ENCODE assay signal across 10 cellular contexts in genomic region chr16:87602005-87602790, GRCh38. TPM values are rescaled to one million over a fixed set of nuclear protein-coding genes. Genes with fewer than 3 reads are reported as not detected.
DNase-seq lines count a peak whose midpoint lies in the region; ATAC-seq and TF ChIP-seq lines count a peak whose summit lies in the region.
"Had no signal": no experiment of that assay in that cellular context is flagged by ENCODE, and none has a peak within 500 bp of the region (broad histone marks: within the 10 kb centered on the region; RNA-seq: fewer than 3 reads in every experiment).

Gene JPH3 (plus strand): TSS chr16:87602508. CDS start chr16:87603147, 639 bp downstream.

- in situ Hi-C loops in IMR-90 (cut with MboI; ENCODE audit: low sequenced_read_pairs): no loop called here

- no peak within 1 kb of the TSS for H3K27ac Mint-ChIP-seq in chondrocyte (ENCODE audit: unreplicated experiment)

- dilution Hi-C loops in IMR-90 (cut with HindIII; ENCODE audit: low sequenced_read_pairs, unreplicated experiment): no loop called here

- H4K20me1 ChIP-seq in IMR-90 (ENCODE audit: insufficient read depth, low read length): no peaks in the 10 kb centered on the region; the same call in 1 of the 2 replicates

- intact Hi-C loops in IMR-90 (cut with micrococcal nuclease) (no loop called here), tibial artery (cut with DNase I; ENCODE audit: low total_unique reads) (no loop called here)

- peaks cover 17% of the 10 kb centered on the region for H3K4me1 Mint-ChIP-seq in chondrocyte (ENCODE audit: low read depth)

- no peak within 1 kb of the TSS for H4K91ac ChIP-seq in IMR-90 (ENCODE audit: insufficient read depth, low read depth, low read length)
- no peak within 1 kb of the TSS for H4K91ac ChIP-seq in neuronal stem cell (ENCODE audit: low read depth, low read length, poor library complexity)

- H3K36me3 Mint-ChIP-seq in chondrocyte (ENCODE audit: low read depth): peaks cover 1% of the 10 kb centered on the region

- no peaks in the 10 kb centered on the region for H3K9me1 ChIP-seq in IMR-90 (ENCODE audit: insufficient read depth, low read length)

- ATAC-seq in IMR-90 (ENCODE audit: low read depth): no peak
- no peak for ATAC-seq in GM18870 (IDR thresholded peaks at IDR 0.05; ENCODE audit: unreplicated experiment)
- no peak for ATAC-seq in HG02763 (IDR thresholded peaks at IDR 0.05; ENCODE audit: unreplicated experiment)

- H3K4me3 ChIP-seq in IMR-90 (ENCODE audit: insufficient read depth, low read depth, low read length) (no peak within 1 kb of the TSS), neuronal stem cell (ENCODE audit: low read length in 2 of 2) (peak within 1 kb of the TSS; percentile 56 to 93), tibial artery (peak within 1 kb of the TSS in 1 of 2 donors; percentile 29)

- no peak within 1 kb of the TSS for H3K9ac ChIP-seq in IMR-90 (ENCODE audit: low read depth, low read length)
- H3K9ac ChIP-seq in neuronal stem cell (ENCODE audit: low read depth, low read length, poor library complexity): peak within 1 kb of the TSS; percentile 99

- H2BK5ac ChIP-seq in IMR-90 (ENCODE audit: low read depth, low read length, poor library complexity, severe bottlenecking) (no peak within 1 kb of the TSS), neuronal stem cell (ENCODE audit: low read length) (no peak within 1 kb of the TSS)

- H3K36me3 ChIP-seq in IMR-90 (ENCODE audit: control insufficient read depth, insufficient read depth, low read length) (no peaks in the 10 kb centered on the region), neuronal stem cell (replicated peaks in 1 of 2; ENCODE audit: control insufficient read depth in 2 of 2, insufficient read depth in 2 of 2, low read length in 2 of 2) (no peaks in the 10 kb centered on the region), tibial artery (no peaks in the 10 kb centered on the region)

- H2BK15ac ChIP-seq in IMR-90 (ENCODE audit: low read depth, low read length) (no peak within 1 kb of the TSS), neuronal stem cell (ENCODE audit: low read length) (peak within 1 kb of the TSS; percentile 21)

- DNase-seq in NCI-H1694 treated with DMSO at 0.1 percent for 48 hours (lab: John Stamatoyannopoulos, UW) (peak; percentile 11), NCI-H1694 (lab: John Stamatoyannopoulos, UW) (no peak), IMR-90 (no peak), chondrocyte (ENCODE audit: low spot score) (no peak), neuronal stem cell (ENCODE audit: low spot score) (peak; percentile 54), tibial artery (no peak)
- DNase-seq: effector CD8-positive, alpha-beta T cell; NCI-H510A had no signal

- no peak within 1 kb of the TSS for H3K18ac ChIP-seq in IMR-90 (ENCODE audit: low read depth, low read length)
- peak within 1 kb of the TSS; percentile 96 for H3K18ac ChIP-seq in neuronal stem cell (ENCODE audit: low read length)

- no peaks in the 10 kb centered on the region for H3K79me1 ChIP-seq in IMR-90 (ENCODE audit: low read depth in 1 of 2, low read length in 2 of 2)
- peaks cover 7% of the 10 kb centered on the region for H3K79me1 ChIP-seq in neuronal stem cell (ENCODE audit: low read depth, low read length)

- peak within 1 kb of the TSS; percentile 63 for H2BK12ac ChIP-seq in neuronal stem cell (ENCODE audit: low read length)

- H3K4me2 ChIP-seq in IMR-90 (ENCODE audit: low read depth, low read length) (peak within 1 kb of the TSS; percentile 52; the same call in 1 of the 2 replicates), neuronal stem cell (ENCODE audit: insufficient read depth, low read length, poor library complexity, severe bottlenecking) (peak within 1 kb of the TSS; percentile 98)

- WGBS in IMR-90 (ENCODE audit: extremely low coverage in 2 of 2, insufficient read length in 1 of 2), 2 experiments: 0% methylated on average over 7 of the region's 124 CpGs; no CpG with 5 or more reads in 1 of the 2 experiments
- WGBS in neuronal stem cell (ENCODE audit: extremely low coverage in 2 of 2, insufficient read length in 2 of 2, insufficient replicate concordance in 1 of 2), 2 donors: no CpG with 5 or more reads among the region's 124 CpGs

- H2AFZ ChIP-seq in IMR-90 (replicated peaks; ENCODE audit: low read length, poor library complexity) (peak within 1 kb of the TSS; percentile 49), neuronal stem cell (ENCODE audit: low read length) (peak within 1 kb of the TSS; percentile 93)

- BruUV-seq in IMR-90 (replicated peaks; lab: Mats Ljungman, UMichigan): no TSS peak

- peaks cover 79% of the 10 kb centered on the region for H3K27me3 ChIP-seq in IMR-90 (ENCODE audit: control insufficient read depth, insufficient read depth, low read length)
- H3K27me3 ChIP-seq in neuronal stem cell (ENCODE audit: control insufficient read depth in 3 of 3, insufficient read depth in 3 of 3, low read depth in 1 of 3, low read length in 3 of 3): peaks cover 0 to 79% (median 25%) of the 10 kb centered on the region in 3 experiments
- peaks cover 2 to 86% of the 10 kb centered on the region in 2 donors for H3K27me3 ChIP-seq in tibial artery

- no peak within 1 kb of the TSS for H2BK20ac ChIP-seq in IMR-90 (ENCODE audit: low read depth, low read length)

- no peak within 1 kb of the TSS for H4K8ac ChIP-seq in IMR-90 (ENCODE audit: low read depth in 2 of 2, low read length in 2 of 2)
- H4K8ac ChIP-seq in neuronal stem cell (ENCODE audit: low read depth, low read length): no peak within 1 kb of the TSS

- no peaks in the 10 kb centered on the region for H3K4me1 ChIP-seq in IMR-90 (ENCODE audit: control insufficient read depth, insufficient read depth, low read length)
- peaks cover 5 to 16% of the 10 kb centered on the region in 2 donors for H3K4me1 ChIP-seq in neuronal stem cell (ENCODE audit: control insufficient read depth in 2 of 2, insufficient read depth in 1 of 2, low read depth in 1 of 2, low read length in 2 of 2)
- H3K4me1 ChIP-seq in tibial artery: peaks cover 0 to 19% (median 12%) of the 10 kb centered on the region in 4 donors

- H3K27ac ChIP-seq in IMR-90 (ENCODE audit: insufficient read depth, low read length): no peak within 1 kb of the TSS
- H3K27ac ChIP-seq in neuronal stem cell (replicated peaks; ENCODE audit: low read length): no peak within 1 kb of the TSS
- no peak within 1 kb of the TSS for H3K27ac ChIP-seq in tibial artery

- no peak within 1 kb of the TSS for H4K5ac ChIP-seq in IMR-90 (ENCODE audit: low read depth, low read length)

- CTCF ChIA-PET in IMR-90 (lab: Yijun Ruan, JAX): no interaction called here

- H2AK5ac ChIP-seq in IMR-90 (ENCODE audit: low read depth, low read length): no peak within 1 kb of the TSS
- peak within 1 kb of the TSS; percentile 94 for H2AK5ac ChIP-seq in neuronal stem cell (ENCODE audit: low read depth, low read length)

- TF ChIP-seq RAD21 in IMR-90 (IDR thresholded peaks at IDR 0.05; ENCODE audit: low read length): no peak

- H2BK120ac ChIP-seq in IMR-90 (ENCODE audit: low read depth, low read length): no peak within 1 kb of the TSS
- no peak within 1 kb of the TSS for H2BK120ac ChIP-seq in neuronal stem cell (ENCODE audit: low read depth, low read length)

- peak within 1 kb of the TSS; percentile 65 for H3K4me3 Mint-ChIP-seq in chondrocyte (ENCODE audit: unreplicated experiment)

- H3K9me3 ChIP-seq in IMR-90 (ENCODE audit: control insufficient read depth, insufficient read depth, low read length) (peaks cover 10% of the 10 kb centered on the region), neuronal stem cell (replicated peaks in 1 of 2; ENCODE audit: control insufficient read depth in 2 of 2, insufficient read depth in 1 of 2, low read depth in 1 of 2, low read length in 2 of 2) (no peaks in the 10 kb centered on the region), tibial artery (peaks cover 0 to 8% (median 5%) of the 10 kb centered on the region in 3 donors)

- H3K4ac ChIP-seq in IMR-90 (ENCODE audit: low read depth, low read length) (no peak within 1 kb of the TSS), neuronal stem cell (ENCODE audit: low read length) (peak within 1 kb of the TSS; percentile 8)

- TF ChIP-seq CTCF in IMR-90 (conservative IDR thresholded peaks at IDR 0.05; ENCODE audit: low read depth, low read length): no peak
- no peak for TF ChIP-seq CTCF in chondrocyte (IDR thresholded peaks at IDR 0.05)
- no peak for TF ChIP-seq CTCF in tibial artery (IDR thresholded peaks at IDR 0.05)

- POLR2A ChIA-PET in IMR-90 (lab: Charles Lee; ENCODE audit: unreplicated experiment): no interaction called here

- no peak within 1 kb of the TSS for H3K14ac ChIP-seq in IMR-90 (replicated peaks; ENCODE audit: low read depth, low read length)
- peak within 1 kb of the TSS; percentile 31 for H3K14ac ChIP-seq in neuronal stem cell (ENCODE audit: low read length)

- no peak for TF ChIP-seq POLR2A in IMR-90 (IDR thresholded peaks at IDR 0.05; ENCODE audit: low read depth, low read length)

- H3K27me3 Mint-ChIP-seq in chondrocyte (ENCODE audit: low read depth): peaks cover 72% of the 10 kb centered on the region

- H3K23ac ChIP-seq in IMR-90 (ENCODE audit: low read depth, low read length) (no peak within 1 kb of the TSS), neuronal stem cell (ENCODE audit: low read depth, low read length, poor library complexity) (peak within 1 kb of the TSS; percentile 96)

- H3K9me3 Mint-ChIP-seq in chondrocyte (ENCODE audit: low read depth): peaks cover 4% of the 10 kb centered on the region

- no peak within 1 kb of the TSS for H3K56ac ChIP-seq in IMR-90 (ENCODE audit: extremely low read depth, insufficient read depth, low read length)

- no peak within 1 kb of the TSS for H2AK9ac ChIP-seq in IMR-90 (replicated peaks; ENCODE audit: low read depth, low read length, poor library complexity)

TF ChIP-seq in IMR-90, 13 proteins besides CTCF, POLR2A, EP300 and RAD21 (continues in another document):
- TF ChIP-seq NFE2L2 (IDR thresholded peaks at IDR 0.05; ENCODE audit: low read depth, low read length): no peak
- no peak for TF ChIP-seq RFX5 (IDR thresholded peaks at IDR 0.05; ENCODE audit: low read depth, low read length)
- no peak for TF ChIP-seq MAZ (IDR thresholded peaks at IDR 0.05; ENCODE audit: borderline replicate concordance, low read depth, low read length)
- TF ChIP-seq BHLHE40 (IDR thresholded peaks at IDR 0.05; ENCODE audit: low read depth, low read length): no peak
- no peak for TF ChIP-seq RCOR1 (IDR thresholded peaks at IDR 0.05; ENCODE audit: insufficient replicate concordance, low read length)

RNA-seq across cellular contexts. Expression of gene JPH3, which starts in this region (rescaled TPM):
- total RNA-seq in IMR-90 (2012; rRNA removed) (under 0.01 TPM in 1 of 2 replicates, not detected in the other), chondrocyte (1.1 to 1.9 TPM (median 1.2 TPM) in 3 replicates)
- 0.01 and 0.03 TPM in 2 replicates for polyA plus RNA-seq in IMR-90 (2012; rRNA removed)
- 0.05 and 0.06 TPM in 2 replicates for polyA plus RNA-seq in IMR-90 (2012; cell fraction: cytosol; rRNA removed)
- polyA plus RNA-seq in IMR-90 (2012; cell fraction: nucleus; rRNA removed; ENCODE audit: low replicate concordance): 0.02 and 0.05 TPM in 2 replicates
- polyA plus RNA-seq in neuronal stem cell (2013, experiment 1 of 2): 18.1 TPM
- polyA plus RNA-seq in neuronal stem cell (2013, experiment 2 of 2): 17.6 TPM

Comparison
In these comparisons a context has a peak if more than half of its experiments do, and no peak if none do; other contexts are left out.
1. DNase-seq: peak in NCI-H1694 treated with DMSO at 0.1 percent for 48 hours (single experiment) and neuronal stem cell (single experiment); none in NCI-H1694 (single experiment), IMR-90 (single experiment), chondrocyte (single experiment) and tibial artery (0 of 2).